ENCODE assay signal across 21 cellular contexts in genomic region chr19:28874742-28875141, GRCh38.
"Had no signal": no experiment of that assay in that cellular context is flagged by ENCODE, and none has a peak within 500 bp of the region (broad histone marks: within the 10 kb centered on the region; RNA-seq: fewer than 3 reads in every experiment).

No MANE protein-coding gene starts in this region.

- H3K4me1 ChIP-seq: body of pancreas, lower lobe of right lung, right lobe of liver, transverse colon had no signal

- H3K36me3 ChIP-seq: cardiac muscle cell, heart right ventricle, lower lobe of right lung, right lobe of liver, transverse colon had no signal

- H3K27ac ChIP-seq: body of pancreas, cardiac muscle cell, heart right ventricle, lower lobe of right lung, right lobe of liver, transverse colon, VCaP had no signal

- H3K4me3 ChIP-seq: body of pancreas, cardiac muscle cell, heart right ventricle, lower lobe of right lung, right lobe of liver, transverse colon had no signal

- ATAC-seq: activated CD8-positive, alpha-beta memory T cell treated with anti-CD3 and anti-CD28 coated beads, Interleukin-2, amount 10 ng/mL, durations not matched to agents 7 days and 5 days; activated CD8-positive, alpha-beta T cell treated with anti-CD3 and anti-CD28 coated beads for 36 hours; activated naive CD8-positive, alpha-beta T cell treated with anti-CD3 and anti-CD28 coated beads, Interleukin-2, amount 50 U/mL, for 24 hours; body of pancreas; heart right ventricle; lower lobe of right lung; right lobe of liver; stimulated activated naive B cell treated with anti-CD40 and anti-IgM and Interleukin-4, amounts not matched to agents 10 μg/mL and 1 μg/mL and 100 μg/mL, for 72 hours had no signal

- H3K9me3 ChIP-seq: body of pancreas, heart right ventricle, lower lobe of right lung, right lobe of liver, transverse colon had no signal

- H3K27me3 ChIP-seq: body of pancreas, right lobe of liver, transverse colon had no signal

- DNase-seq: activated CD4-positive, alpha-beta T cell treated with anti-CD3 and anti-CD28 coated beads, Interleukin-2, amount 10 ng/mL, durations not matched to agents 7 days and 5 days; activated CD4-positive, CD25-positive, alpha-beta regulatory T cell treated with anti-CD3 and anti-CD28 coated beads, Interleukin-2, amount 50 U/mL, for 72 hours; activated CD8-positive, alpha-beta memory T cell treated with anti-CD3 and anti-CD28 coated beads, Interleukin-2, amount 10 ng/mL, durations not matched to agents 7 days and 5 days; activated CD8-positive, alpha-beta T cell treated with anti-CD3 and anti-CD28 coated beads for 36 hours; activated effector memory CD4-positive, alpha-beta T cell treated with anti-CD3 and anti-CD28 coated beads, Interleukin-2, amount 50 U/mL, for 16 hours; activated naive CD4-positive, alpha-beta T cell treated with anti-CD3 and anti-CD28 coated beads, Interleukin-2, amount 50 U/mL, for 16 hours; activated naive CD8-positive, alpha-beta T cell treated with anti-CD3 and anti-CD28 coated beads, Interleukin-2, amount 50 U/mL, for 24 hours; activated T-cell treated with anti-CD3 and anti-CD28 coated beads for 4 hours; anterior cingulate cortex; body of pancreas; heart right ventricle; lower lobe of right lung; mesendoderm; naive B cell; right lobe of liver; stimulated activated CD4-positive, alpha-beta T cell treated with anti-CD3 and anti-CD28 coated beads, Interleukin-2, amount 100 ng/mL, for 48 hours; stimulated activated CD8-positive, alpha-beta memory T cell treated with anti-CD3 and anti-CD28 coated beads, Interleukin-4, amount 100 ng/mL, for 48 hours; stimulated activated naive B cell treated with anti-CD40 and anti-IgM and Interleukin-4, amounts not matched to agents 10 μg/mL and 1 μg/mL and 100 μg/mL, for 72 hours; transverse colon had no signal
